ENCODE assay signal across 19 cellular contexts in the genomic region with DNA sequence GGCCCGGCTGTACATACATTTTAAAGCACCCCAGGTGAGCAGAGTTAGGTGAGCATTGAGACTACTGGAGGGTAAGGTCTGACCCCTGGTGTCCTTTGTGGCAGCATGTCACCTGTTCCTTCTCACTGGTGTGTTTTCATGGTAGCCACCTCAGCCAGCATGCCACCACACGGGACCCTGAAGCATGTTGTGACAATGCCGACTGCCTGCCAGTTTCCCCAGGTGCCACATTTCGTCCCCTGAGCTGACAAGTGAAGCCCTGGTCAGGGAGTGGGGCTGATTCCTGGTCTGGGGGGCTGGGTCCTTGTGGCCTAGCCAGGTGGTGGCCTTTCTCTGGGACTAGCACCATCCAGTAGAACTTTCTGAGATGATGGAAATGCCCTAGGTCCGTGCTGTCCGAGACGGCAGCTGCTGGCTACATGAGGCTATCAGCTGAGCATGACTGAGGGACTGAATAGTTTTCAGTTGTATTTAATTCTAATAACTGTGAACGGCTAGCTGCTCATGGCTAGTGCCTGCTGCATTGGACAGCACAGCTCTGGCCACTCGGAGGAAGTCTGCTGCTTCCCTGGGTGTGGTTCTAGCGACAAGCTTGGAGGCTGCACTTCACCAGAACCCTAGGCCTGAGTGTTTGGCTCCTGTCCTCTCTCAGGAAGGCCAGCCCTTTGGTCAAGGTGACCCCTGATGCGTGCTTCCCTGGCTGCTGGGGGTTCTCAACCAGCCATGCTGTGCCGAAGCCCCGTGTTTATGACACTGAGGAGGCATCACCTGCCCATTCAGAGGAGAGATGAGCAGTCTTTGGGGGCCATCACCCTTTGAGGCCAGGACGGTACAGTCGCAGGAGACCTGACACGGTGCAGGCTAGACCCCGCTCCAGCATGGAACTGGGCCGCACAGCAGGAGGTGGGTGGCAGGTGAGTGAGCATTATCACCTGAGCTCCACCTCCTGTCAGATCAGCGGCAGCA. TPM values are rescaled to one million over a fixed set of nuclear protein-coding genes. Genes with fewer than 3 reads are reported as not detected.
DNase-seq lines count a peak whose midpoint lies in the region; ATAC-seq and TF ChIP-seq lines count a peak whose summit lies in the region.
"Had no signal": no experiment of that assay in that cellular context is flagged by ENCODE, and none has a peak within 500 bp of the region (broad histone marks: within the 10 kb centered on the region; RNA-seq: fewer than 3 reads in every experiment).

No MANE protein-coding gene starts in this region.

- intact Hi-C loops in lower lobe of right lung (cut with DNase I) (no loop called here), transverse colon (cut with DNase I; ENCODE audit: low total_unique reads) (no loop called here)

- TF ChIP-seq EP300 in transverse colon (IDR thresholded peaks at IDR 0.05; ENCODE audit: low read depth), result no peak

- DNase-seq in GM13976 (ENCODE audit: low spot score) (peak; percentile 12), lower lobe of right lung (peak; percentile 32), transverse colon (peak; percentile 3), HuH-7.5 (ENCODE audit: low spot score) (no peak)
- peak; percentile 12 for DNase-seq in activated CD4-positive, alpha-beta memory T cell treated with anti-CD3 and anti-CD28 coated beads, Interleukin-2, amount 10 ng/mL, durations not matched to agents 7 days and 5 days
- DNase-seq: activated CD8-positive, alpha-beta T cell treated with anti-CD3 and anti-CD28 coated beads for 36 hours; central memory CD4-positive, alpha-beta T cell; effector memory CD4-positive, alpha-beta T cell; mesenchymal stem cell; NCI-H2081; stimulated activated naive CD8-positive, alpha-beta T cell treated with anti-CD3 and anti-CD28 coated beads, Interleukin-15, Interleukin-2, amounts not matched to agents 100 U/mL and 50 U/mL, for 24 hours had no signal

- TF ChIP-seq CTCF in GM13976 (IDR thresholded peaks at IDR 0.05; ENCODE audit: borderline replicate concordance, control extremely low read depth, extremely low read depth, insufficient read depth, missing control alignments) (no peak), lower lobe of right lung (IDR thresholded peaks at IDR 0.05) (no peak), transverse colon (IDR thresholded peaks at IDR 0.05) (no peak)

- H3K36me3 Mint-ChIP-seq in activated CD4-positive, alpha-beta memory T cell treated with anti-CD3 and anti-CD28 coated beads, Interleukin-2, amount 10 ng/mL, durations not matched to agents 7 days and 5 days (ENCODE audit: low read depth), result no peaks in the 10 kb centered on the region

- POLR2A ChIA-PET in activated CD4-positive, alpha-beta memory T cell treated with anti-CD3 and anti-CD28 coated beads, Interleukin-2, amount 10 ng/mL, durations not matched to agents 7 days and 5 days (lab: Charles Lee), result no interaction called here

- H3K36me3 ChIP-seq in lower lobe of right lung, result no peaks in the 10 kb centered on the region
- no peaks in the 10 kb centered on the region for H3K36me3 ChIP-seq in transverse colon
- H3K36me3 ChIP-seq: heart left ventricle had no signal

- TF ChIP-seq POLR2A in transverse colon (IDR thresholded peaks at IDR 0.05), result no peak

- H3K4me1 ChIP-seq in lower lobe of right lung (no peaks in the 10 kb centered on the region), transverse colon (no peaks in the 10 kb centered on the region)

- WGBS in transverse colon (ENCODE audit: low coverage in 1 of 2), 2 donors, result 88 to 93% methylated on average over 3 to 17 of the region's 19 CpGs

- ATAC-seq in lower lobe of right lung (no peak), GM18868 (IDR thresholded peaks at IDR 0.05; ENCODE audit: unreplicated experiment) (no peak), GM21367 (IDR thresholded peaks at IDR 0.05; ENCODE audit: unreplicated experiment) (no peak)
- ATAC-seq: activated CD8-positive, alpha-beta T cell treated with anti-CD3 and anti-CD28 coated beads for 36 hours; heart left ventricle; Right ventricle myocardium inferior; stimulated activated naive CD8-positive, alpha-beta T cell treated with anti-CD3 and anti-CD28 coated beads, Interleukin-15, Interleukin-2, amounts not matched to agents 100 U/mL and 50 U/mL, for 24 hours had no signal

- no peaks in the 10 kb centered on the region for H3K9me3 ChIP-seq in lower lobe of right lung
- no peaks in the 10 kb centered on the region for H3K9me3 ChIP-seq in transverse colon
- H3K9me3 ChIP-seq: heart left ventricle had no signal

- peaks cover 2% of the 10 kb centered on the region for H3K27me3 Mint-ChIP-seq in activated CD4-positive, alpha-beta memory T cell treated with anti-CD3 and anti-CD28 coated beads, Interleukin-2, amount 10 ng/mL, durations not matched to agents 7 days and 5 days
- H3K27me3 Mint-ChIP-seq: activated CD8-positive, alpha-beta T cell treated with anti-CD3 and anti-CD28 coated beads for 36 hours had no signal

- no peaks in the 10 kb centered on the region for H3K4me1 Mint-ChIP-seq in activated CD4-positive, alpha-beta memory T cell treated with anti-CD3 and anti-CD28 coated beads, Interleukin-2, amount 10 ng/mL, durations not matched to agents 7 days and 5 days
- H3K4me1 Mint-ChIP-seq: neural crest cell had no signal

- H3K4me3 ChIP-seq in lower lobe of right lung, result no peak overlapping the region
- H3K4me3 ChIP-seq in transverse colon, result no peak overlapping the region
- H3K4me3 ChIP-seq: heart left ventricle had no signal

- CTCF ChIA-PET in activated CD4-positive, alpha-beta memory T cell treated with anti-CD3 and anti-CD28 coated beads, Interleukin-2, amount 10 ng/mL, durations not matched to agents 7 days and 5 days (lab: Charles Lee), result no interaction called here

- in situ Hi-C loops in GM13976 (cut with MboI; ENCODE audit: low sequenced_read_pairs, unreplicated experiment) (no loop called here), transverse colon (cut with MboI; ENCODE audit: low pct_ligation_motif_present in 1 of 4, low pct_unique_long_range_greater_than_20kb in 1 of 4, low sequenced_read_pairs in 3 of 4) (no loop called here)

- H3K27me3 ChIP-seq in lower lobe of right lung (ENCODE audit: low read depth) (no peaks in the 10 kb centered on the region), transverse colon (no peaks in the 10 kb centered on the region)
- H3K27me3 ChIP-seq: heart left ventricle had no signal

- H3K27ac Mint-ChIP-seq in activated CD4-positive, alpha-beta memory T cell treated with anti-CD3 and anti-CD28 coated beads, Interleukin-2, amount 10 ng/mL, durations not matched to agents 7 days and 5 days, result no peak overlapping the region
- H3K27ac Mint-ChIP-seq: activated CD8-positive, alpha-beta T cell treated with anti-CD3 and anti-CD28 coated beads for 36 hours had no signal

- H3K9me3 Mint-ChIP-seq in activated CD4-positive, alpha-beta memory T cell treated with anti-CD3 and anti-CD28 coated beads, Interleukin-2, amount 10 ng/mL, durations not matched to agents 7 days and 5 days, result no peaks in the 10 kb centered on the region
- H3K9me3 Mint-ChIP-seq: activated CD8-positive, alpha-beta T cell treated with anti-CD3 and anti-CD28 coated beads for 36 hours; neural crest cell had no signal

- H3K27ac ChIP-seq in lower lobe of right lung (no peak overlapping the region), transverse colon (no peak overlapping the region)
- H3K27ac ChIP-seq: heart left ventricle, KMS-11 had no signal

- no peak overlapping the region for H3K4me3 Mint-ChIP-seq in activated CD4-positive, alpha-beta memory T cell treated with anti-CD3 and anti-CD28 coated beads, Interleukin-2, amount 10 ng/mL, durations not matched to agents 7 days and 5 days
- H3K4me3 Mint-ChIP-seq: activated CD8-positive, alpha-beta T cell treated with anti-CD3 and anti-CD28 coated beads for 36 hours; neural crest cell had no signal

RNA-seq across cellular contexts. Expression of gene C3orf22, which starts 3.9 kb away (rescaled TPM):
- total RNA-seq in activated CD4-positive, alpha-beta memory T cell treated with anti-CD3 and anti-CD28 coated beads, Interleukin-2, amount 10 ng/mL, durations not matched to agents 7 days and 5 days, result not detected
- not detected for total RNA-seq in lower lobe of right lung
- not detected for total RNA-seq in transverse colon
- total RNA-seq: activated CD8-positive, alpha-beta T cell treated with anti-CD3 and anti-CD28 coated beads for 36 hours; G401; heart left ventricle; NCI-H460; neural crest cell; Right ventricle myocardium inferior had no signal

RNA-seq across cellular contexts. Expression of gene CHST13, which starts 30.9 kb away (rescaled TPM):
- total RNA-seq in activated CD4-positive, alpha-beta memory T cell treated with anti-CD3 and anti-CD28 coated beads, Interleukin-2, amount 10 ng/mL, durations not matched to agents 7 days and 5 days, result not detected
- total RNA-seq in lower lobe of right lung (1.5 TPM), transverse colon (1 to 10 TPM in 3 of 4 donors, not detected in 1; 2.0 to 6.4 (median 4.9) TPM)
- total RNA-seq: activated CD8-positive, alpha-beta T cell treated with anti-CD3 and anti-CD28 coated beads for 36 hours; NCI-H460 had no signal

RNA-seq across cellular contexts. Expression of gene UROC1, which starts 37.3 kb away (rescaled TPM):
- not detected for total RNA-seq in activated CD4-positive, alpha-beta memory T cell treated with anti-CD3 and anti-CD28 coated beads, Interleukin-2, amount 10 ng/mL, durations not matched to agents 7 days and 5 days
- not detected for total RNA-seq in lower lobe of right lung
- total RNA-seq in transverse colon, result not detected
- total RNA-seq: activated CD8-positive, alpha-beta T cell treated with anti-CD3 and anti-CD28 coated beads for 36 hours; G401; heart left ventricle; NCI-H460; neural crest cell; Right ventricle myocardium inferior had no signal
